10 cellular contexts compared by ENCODE assay signal in genomic region chr17:41792835-41793748, GRCh38. TPM values are rescaled to one million over a fixed set of nuclear protein-coding genes. Genes with fewer than 3 reads are reported as not detected.
DNase-seq lines count a peak whose midpoint lies in the region; ATAC-seq and TF ChIP-seq lines count a peak whose summit lies in the region.
"Had no signal": no experiment of that assay in that cellular context is flagged by ENCODE, and none has a peak within 500 bp of the region (broad histone marks: within the 10 kb centered on the region; RNA-seq: fewer than 3 reads in every experiment).

No MANE protein-coding gene starts in this region.

- no peaks in the 10 kb centered on the region for H3K4me1 ChIP-seq in urinary bladder (ENCODE audit: insufficient read depth)

- H3K4me3 ChIP-seq in brain microvascular endothelial cell (ENCODE audit: low read depth, low read length): no peak overlapping the region
- no peak overlapping the region for H3K4me3 ChIP-seq in urinary bladder (ENCODE audit: low read depth, low read length)

- DNase-seq in SIG-M5 treated with dmso at 0.1 percent for 504 hours (lab: John Stamatoyannopoulos, UW; ENCODE audit: unreplicated experiment) (peak; percentile 33), SIG-M5 (lab: John Stamatoyannopoulos, UW) (no peak), brain microvascular endothelial cell (peak; percentile 59), left lobe of liver (ENCODE audit: low spot score) (no peak), GM19238 (ENCODE audit: insufficient read length, low spot score) (no peak), D341Med (ENCODE audit: low spot score) (no peak), NCI-H187 (lab: John Stamatoyannopoulos, UW) (no peak)
- DNase-seq: AML-193 had no signal

- no peaks in the 10 kb centered on the region for H3K27me3 ChIP-seq in brain microvascular endothelial cell (replicated peaks)

- WGBS in urinary bladder: 23% methylated on average over 21 of the region's 21 CpGs

- in situ Hi-C loops in brain microvascular endothelial cell (cut with HindIII; ENCODE audit: low pct_ligation_motif_present, low sequenced_read_pairs): no loop called here

- H3K27ac ChIP-seq in brain microvascular endothelial cell (peak overlapping the region; percentile 43), urinary bladder (ENCODE audit: low read depth) (peak overlapping the region; percentile 86)

- H3K36me3 ChIP-seq in brain microvascular endothelial cell (replicated peaks) (no peaks in the 10 kb centered on the region), urinary bladder (ENCODE audit: insufficient read depth) (no peaks in the 10 kb centered on the region)

- ATAC-seq in left lobe of liver: peak; percentile 33

- TF ChIP-seq CTCF in brain microvascular endothelial cell (IDR thresholded peaks at IDR 0.05; ENCODE audit: low read depth, low read length, missing control alignments): no peak

RNA-seq across cellular contexts. Expression of gene JUP, which starts 6.6 kb away (rescaled TPM):
- total RNA-seq in left lobe of liver (72.5 TPM), urinary bladder (51.4 TPM)
- polyA plus RNA-seq in urinary bladder: 53.8 TPM

RNA-seq across cellular contexts. Expression of gene P3H4, which starts 18.7 kb away (rescaled TPM):
- total RNA-seq in left lobe of liver (3.3 TPM), urinary bladder (32.1 TPM)
- polyA plus RNA-seq in urinary bladder: 11.5 TPM

RNA-seq across cellular contexts. Expression of gene FKBP10, which starts 19.7 kb away (rescaled TPM):
- total RNA-seq in left lobe of liver (5.1 TPM), urinary bladder (166 TPM)
- 84.5 TPM for polyA plus RNA-seq in urinary bladder

RNA-seq across cellular contexts. Expression of gene NT5C3B, which starts 42.9 kb away (rescaled TPM):
- total RNA-seq in left lobe of liver: 24.3 TPM
- total RNA-seq in urinary bladder: 40.8 TPM
- polyA plus RNA-seq in urinary bladder: 67.9 TPM

RNA-seq across cellular contexts. Expression of gene KLHL10, which starts 44.5 kb away (rescaled TPM):
- total RNA-seq in left lobe of liver (not detected), urinary bladder (0.48 TPM)
- polyA plus RNA-seq in urinary bladder: 0.71 TPM
- total RNA-seq: mononuclear cell had no signal

Comparison
In these comparisons a context has a peak if more than half of its experiments do, and no peak if none do; other contexts are left out.
1. DNase-seq: peak in SIG-M5 treated with dmso at 0.1 percent for 504 hours (single experiment) and brain microvascular endothelial cell (single experiment); none in SIG-M5 (single experiment), left lobe of liver (single experiment), GM19238 (single experiment), D341Med (single experiment) and NCI-H187 (0 of 2).
2. RNA of gene FKBP10, which starts 19.7 kb away (total RNA-seq): 166 TPM in urinary bladder (single experiment); 5.1 TPM in left lobe of liver (single experiment); every median in the first group is over 10 times any median in the second.